9 cellular contexts compared by ENCODE assay signal in genomic region chr22:39175127-39176066, GRCh38. TPM values are rescaled to one million over a fixed set of nuclear protein-coding genes. Genes with fewer than 3 reads are reported as not detected.
DNase-seq lines count a peak whose midpoint lies in the region; ATAC-seq, FAIRE-seq and TF ChIP-seq lines count a peak whose summit lies in the region.
"Had no signal": no experiment of that assay in that cellular context is flagged by ENCODE, and none has a peak within 500 bp of the region (broad histone marks: within the 10 kb centered on the region; RNA-seq: fewer than 3 reads in every experiment).

No MANE protein-coding gene starts in this region.

- peaks cover 1% of the 10 kb centered on the region for H3K27me3 Mint-ChIP-seq in astrocyte (ENCODE audit: low read depth, unreplicated experiment)

- intact Hi-C loops in left colon (cut with DNase I, micrococcal nuclease), result no loop called here

- H3K4me1 ChIP-seq in astrocyte (ENCODE audit: insufficient read depth, low read length), result peaks cover 56% of the 10 kb centered on the region

- no peaks in the 10 kb centered on the region for H3K27me3 ChIP-seq in astrocyte (ENCODE audit: insufficient read depth, low read length)

- peak overlapping the region; percentile 66 for H3K4me2 ChIP-seq in astrocyte (ENCODE audit: low read length)

- H3K4me3 Mint-ChIP-seq in astrocyte (ENCODE audit: unreplicated experiment), result no peak overlapping the region

- no peaks in the 10 kb centered on the region for H3K36me3 Mint-ChIP-seq in astrocyte (ENCODE audit: low read depth, unreplicated experiment)

- H3K4me1 Mint-ChIP-seq in astrocyte (ENCODE audit: low read depth, unreplicated experiment), result peaks cover 37% of the 10 kb centered on the region

- no peaks in the 10 kb centered on the region for H4K20me1 ChIP-seq in astrocyte (ENCODE audit: insufficient read depth, low read length)

- no peaks in the 10 kb centered on the region for H3K9me3 ChIP-seq in astrocyte (ENCODE audit: insufficient read depth, low read depth, low read length)

- no peak for TF ChIP-seq CTCF in astrocyte (IDR thresholded peaks at IDR 0.05; ENCODE audit: insufficient read depth, low read depth, low read length)

- H2AFZ ChIP-seq in astrocyte (ENCODE audit: low read depth, low read length), result no peak overlapping the region

- peak overlapping the region; percentile 99 for H3K27ac Mint-ChIP-seq in astrocyte (ENCODE audit: unreplicated experiment)

- no peaks in the 10 kb centered on the region for H3K79me2 ChIP-seq in astrocyte (ENCODE audit: insufficient read depth, low read length)

- H3K36me3 ChIP-seq in astrocyte (ENCODE audit: insufficient read depth, low read length), result no peaks in the 10 kb centered on the region

- no peak for FAIRE-seq in astrocyte (lab: Jason Lieb, UNC)

- ATAC-seq in left lobe of liver, result no peak
- no peak for ATAC-seq in left colon

- peak overlapping the region; percentile 81 for H3K27ac ChIP-seq in astrocyte (ENCODE audit: low read depth, low read length)

- no peaks in the 10 kb centered on the region for H3K9me3 Mint-ChIP-seq in astrocyte (ENCODE audit: unreplicated experiment)
- H3K9me3 Mint-ChIP-seq: T-helper 1 cell treated with Interleukin-12 subunit alpha and Interleukin-12 subunit beta and Interleukin-4 antibody, amounts not matched to agents 30 μg/mL and 1 μg/mL, for 36 hours had no signal

- DNase-seq in HCEC 1CT, result peak; percentile 32
- DNase-seq in astrocyte (ENCODE audit: low read depth), result no peak
- peak; percentile 45 for DNase-seq in left lobe of liver (ENCODE audit: low spot score)
- peak; percentile 22 for DNase-seq in stimulated activated CD8-positive, alpha-beta memory T cell treated with anti-CD3 and anti-CD28 coated beads, Interleukin-4, amount 100 ng/mL, for 48 hours
- no peak for DNase-seq in amygdala (lab: John Stamatoyannopoulos, UW)
- DNase-seq in SHP77 (lab: John Stamatoyannopoulos, UW), result no peak
- DNase-seq in activated gamma-delta T cell (lab: John Stamatoyannopoulos, UW), result no peak
- no peak for DNase-seq in left colon

- no peak overlapping the region for H3K4me3 ChIP-seq in astrocyte (ENCODE audit: insufficient read depth, low read depth, low read length)

- peak overlapping the region; percentile 75 for H3K9ac ChIP-seq in astrocyte (ENCODE audit: low read length)

RNA-seq across cellular contexts. Expression of gene CBX7, which starts 22.9 kb away (rescaled TPM):
- total RNA-seq in astrocyte, result 1.2 and 1.4 TPM in 2 replicates
- 15.7 TPM for total RNA-seq in left lobe of liver
- total RNA-seq in left colon, result 10 to 100 TPM; 18.6 to 33.4 TPM

Comparison
In these comparisons a context has a peak if more than half of its experiments do, and no peak if none do; other contexts are left out.
1. DNase-seq: peak in HCEC 1CT (single experiment), left lobe of liver (single experiment) and stimulated activated CD8-positive, alpha-beta memory T cell treated with anti-CD3 and anti-CD28 coated beads, Interleukin-4, amount 100 ng/mL, for 48 hours (single experiment); none in astrocyte (single experiment), amygdala (0 of 56), SHP77 (0 of 2), activated gamma-delta T cell (single experiment) and left colon (0 of 2).